8 cellular contexts compared by ENCODE assay signal in genomic region chrX:153687121-153688039, GRCh38. TPM values are rescaled to one million over a fixed set of nuclear protein-coding genes. Genes with fewer than 3 reads are reported as not detected.
A peak's percentile ranks its signal among the peaks of the same experiment; 100 is the strongest.
DNase-seq lines count a peak whose midpoint lies in the region; ATAC-seq, FAIRE-seq and TF ChIP-seq lines count a peak whose summit lies in the region.

Gene SLC6A8, plus strand, starts transcription at chrX:153687926. Its CDS starts 649 bp downstream, at chrX:153688575.

- 0 out of 2 replicates have a peak, but pooled peaks cover 4% of the 10 kb centered on the region for H3K9me3 Mint-ChIP-seq in HFFc6

- ATAC-seq in right cardiac atrium = peak; percentile 74 to 76
- ATAC-seq in HG02571 (IDR thresholded peaks at IDR 0.05; ENCODE audit: unreplicated experiment) = no peak

- WGBS in right cardiac atrium = 4% methylated on average over 25 of the region's 66 CpGs

- no peaks in the 10 kb centered on the region for H3K4me1 Mint-ChIP-seq in HFFc6 (ENCODE audit: low read depth)

- H3K27me3 Mint-ChIP-seq in HFFc6 (ENCODE audit: insufficient read depth) = no peaks in the 10 kb centered on the region; the same call in 1 of the 2 replicates

- peak; percentile 54; the same call in 1 of the 2 replicates for TF ChIP-seq CTCF in HFFc6 (IDR thresholded peaks at IDR 0.05)
- TF ChIP-seq CTCF in Peyer's patch (IDR thresholded peaks at IDR 0.05) = peak in 2 of 6 experiments; percentile 17 to 40

- TF ChIP-seq POLR2A in Peyer's patch (IDR thresholded peaks at IDR 0.05) (peak; percentile 39 to 58), GM12892 (IDR thresholded peaks at IDR 0.05; ENCODE audit: low read depth, low read length) (no peak)

- intact Hi-C loops in right cardiac atrium (cut with DNase I) = no loop called here

- DNase-seq in CD1c-positive myeloid dendritic cell (ENCODE audit: extremely low spot score) (peak; percentile 43), HFFc6 (peak; percentile 46), Peyer's patch (peak; percentile 48 to 83 (median 77)), amygdala (lab: John Stamatoyannopoulos, UW) (peak in 52 of 56 donors; percentile 17 to 84 (median 57)), right cardiac atrium (peak; percentile 80 to 90 (median 90)), putamen (ENCODE audit: low spot score) (peak; percentile 71), GM12892 (ENCODE audit: insufficient read length) (no peak)

- H3K27me3 ChIP-seq in Peyer's patch (no peaks in the 10 kb centered on the region), right cardiac atrium (ENCODE audit: control insufficient read depth, insufficient read depth) (no peaks in the 10 kb centered on the region)

- H3K4me3 ChIP-seq in Peyer's patch (peak within 1 kb of the TSS; percentile 32 to 60 (median 50)), right cardiac atrium (ENCODE audit: low read length) (peak within 1 kb of the TSS; percentile 82)

- peaks cover 0 to 6% (median 0%) of the 10 kb centered on the region in 4 donors for H3K4me1 ChIP-seq in Peyer's patch
- H3K4me1 ChIP-seq in right cardiac atrium (ENCODE audit: control insufficient read depth, insufficient read depth, low read length) = no peaks in the 10 kb centered on the region

- H3K36me3 Mint-ChIP-seq in HFFc6 (ENCODE audit: low read depth) = no peaks in the 10 kb centered on the region

- no peaks in the 10 kb centered on the region for H3K36me3 ChIP-seq in Peyer's patch

- H3K27ac ChIP-seq in Peyer's patch = peak within 1 kb of the TSS in 2 of 4 donors; percentile 46 to 65
- H3K27ac ChIP-seq in right cardiac atrium (ENCODE audit: low read length) = peak within 1 kb of the TSS; percentile 77

- H3K27ac Mint-ChIP-seq in HFFc6 = peak within 1 kb of the TSS; percentile 31; the same call in 1 of the 2 replicates

- peak within 1 kb of the TSS; percentile 52 for H3K4me3 Mint-ChIP-seq in HFFc6

- FAIRE-seq in GM12892 (lab: Jason Lieb, UNC) = no peak

- no peaks in the 10 kb centered on the region for H3K9me3 ChIP-seq in Peyer's patch
- no peaks in the 10 kb centered on the region for H3K9me3 ChIP-seq in right cardiac atrium (ENCODE audit: control insufficient read depth, low read length)

RNA-seq across cellular contexts. Expression of gene SLC6A8, which starts in this region (rescaled TPM):
- 10 to 100 TPM; 14.0 to 33.8 (median 17.7) TPM for total RNA-seq in HFFc6 (2021; fragmentation: NEBNext Ultra II Directional; extraction: Animal tissue kit (Norgen Biotek cat#: 25700))
- total RNA-seq in Peyer's patch = 100 to 1,000 TPM in 3 of 4 donors, 10 to 100 TPM in 1; 36.3 to 562 (median 146) TPM
- 100 to 1,000 TPM; 107 to 191 (median 151) TPM for total RNA-seq in right cardiac atrium
- 131 TPM for polyA plus RNA-seq in right cardiac atrium
- 1.8 TPM for polyA plus RNA-seq in GM12892 (2012; ENCODE audit: missing spikeins)
